In genomic region chr1:51667556-51667955, GRCh38 we compare ENCODE assay signal across 16 cellular contexts. TPM values are rescaled to one million over a fixed set of nuclear protein-coding genes. Genes with fewer than 3 reads are reported as not detected.
DNase-seq lines count a peak whose midpoint lies in the region; ATAC-seq and TF ChIP-seq lines count a peak whose summit lies in the region.
"Had no signal": no experiment of that assay in that cellular context is flagged by ENCODE, and none has a peak within 500 bp of the region (broad histone marks: within the 10 kb centered on the region; RNA-seq: fewer than 3 reads in every experiment).

No MANE protein-coding gene starts in this region.

- TF ChIP-seq POLR2A in gastrocnemius medialis (IDR thresholded peaks at IDR 0.05) = no peak

- ATAC-seq in gastrocnemius medialis (no peak), GM19455 (IDR thresholded peaks at IDR 0.05; ENCODE audit: unreplicated experiment) (no peak), HG02884 (IDR thresholded peaks at IDR 0.05; ENCODE audit: unreplicated experiment) (no peak)
- ATAC-seq: A549; CD8-positive, alpha-beta T cell had no signal

- no peaks in the 10 kb centered on the region for H3K36me3 Mint-ChIP-seq in chondrocyte (ENCODE audit: low read depth)

- TF ChIP-seq CTCF in chondrocyte (IDR thresholded peaks at IDR 0.05) = no peak
- no peak for TF ChIP-seq CTCF in neutrophil (IDR thresholded peaks at IDR 0.05)
- no peak for TF ChIP-seq CTCF in gastrocnemius medialis (IDR thresholded peaks at IDR 0.05 in 4 of 5, conservative IDR thresholded peaks at IDR 0.05 in 1 of 5)

- intact Hi-C loops in gastrocnemius medialis (cut with DNase I; ENCODE audit: low total_unique reads) = loop anchor here (10.0 kb wide), 1 partner anchor 103 kb away; no protein-coding TSS in a partner anchor

- no peaks in the 10 kb centered on the region for H3K9me3 Mint-ChIP-seq in chondrocyte (ENCODE audit: low read depth)
- H3K9me3 Mint-ChIP-seq: CD8-positive, alpha-beta T cell; H9 had no signal

- H3K27ac Mint-ChIP-seq in chondrocyte (ENCODE audit: unreplicated experiment) = peak overlapping the region; percentile 91
- H3K27ac Mint-ChIP-seq: CD8-positive, alpha-beta T cell; H9 had no signal

- H3K27me3 ChIP-seq in neutrophil (no peaks in the 10 kb centered on the region), gastrocnemius medialis (no peaks in the 10 kb centered on the region)

- DNase-seq in chondrocyte (ENCODE audit: low spot score) (no peak), gastrocnemius medialis (no peak), middle frontal gyrus (ENCODE audit: extremely low spot score, low spot score) (no peak)
- DNase-seq: CD8-positive, alpha-beta T cell; COR-L47; DMS153; DMS79 treated with DMSO at 0.1 percent for 48 hours; EL; GOT3; H9 had no signal

- H3K27me3 Mint-ChIP-seq in chondrocyte (ENCODE audit: low read depth) = no peaks in the 10 kb centered on the region

- H3K4me1 Mint-ChIP-seq in chondrocyte (ENCODE audit: low read depth) = peaks cover 68% of the 10 kb centered on the region

- H3K27ac ChIP-seq in neutrophil (peak overlapping the region; percentile 87), gastrocnemius medialis (peak overlapping the region; percentile 57 to 79 (median 76))
- H3K27ac ChIP-seq: A549, HL-60 had no signal

- no peaks in the 10 kb centered on the region for H3K36me3 ChIP-seq in neutrophil
- no peaks in the 10 kb centered on the region for H3K36me3 ChIP-seq in gastrocnemius medialis

- H3K4me3 ChIP-seq in neutrophil (ENCODE audit: low read depth in 1 of 2, low read length in 1 of 2) (no peak overlapping the region), gastrocnemius medialis (no peak overlapping the region)
- H3K4me3 ChIP-seq: A549 had no signal

- in situ Hi-C loops in gastrocnemius medialis (cut with MboI; ENCODE audit: low sequenced_read_pairs in 4 of 4) = no loop called here

- H3K9me3 ChIP-seq in neutrophil (no peaks in the 10 kb centered on the region), gastrocnemius medialis (no peaks in the 10 kb centered on the region)
- H3K9me3 ChIP-seq: A549 had no signal

- H3K4me3 Mint-ChIP-seq in chondrocyte (ENCODE audit: unreplicated experiment) = no peak overlapping the region
- H3K4me3 Mint-ChIP-seq: CD14-positive monocyte; CD8-positive, alpha-beta T cell; H9 had no signal

- H3K4me1 ChIP-seq in neutrophil (ENCODE audit: control insufficient read depth in 1 of 2, insufficient read depth in 1 of 2, low read depth in 1 of 2, low read length in 1 of 2) (peaks cover 48 to 57% of the 10 kb centered on the region in 2 experiments), gastrocnemius medialis (peaks cover 82 to 86% of the 10 kb centered on the region in 2 donors)

RNA-seq across cellular contexts. Expression of gene OSBPL9, which starts 50.7 kb away (rescaled TPM):
- total RNA-seq in chondrocyte (178 to 258 TPM (median 186 TPM) in 3 replicates), gastrocnemius medialis (100 to 1,000 TPM in 3 of 4 donors, 10 to 100 TPM in 1; 65.8 to 206 (median 136) TPM)
